Comparison of ENCODE assay signal across 21 cellular contexts in the genomic region with DNA sequence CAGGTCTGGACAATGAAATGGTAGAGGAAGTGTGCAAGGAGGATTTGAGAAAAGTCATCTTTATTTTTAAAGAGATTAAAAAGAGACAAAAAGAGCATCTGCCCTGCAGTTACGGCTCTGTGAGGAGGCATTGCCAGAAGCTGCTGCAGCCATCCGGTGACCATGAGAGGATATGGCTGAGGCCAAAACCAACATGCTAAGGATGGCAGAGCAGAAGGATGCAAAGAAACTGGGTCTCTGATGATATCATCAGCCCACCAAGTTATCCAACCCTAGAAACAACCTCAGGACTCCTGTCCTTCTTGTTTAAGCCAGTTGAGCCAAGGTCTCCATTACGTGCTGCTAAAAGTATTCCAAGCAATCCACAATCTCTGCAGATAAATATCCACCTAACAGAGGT. TPM values are rescaled to one million over a fixed set of nuclear protein-coding genes. Genes with fewer than 3 reads are reported as not detected.
DNase-seq lines count a peak whose midpoint lies in the region; ATAC-seq and TF ChIP-seq lines count a peak whose summit lies in the region.
"Had no signal": no experiment of that assay in that cellular context is flagged by ENCODE, and none has a peak within 500 bp of the region (broad histone marks: within the 10 kb centered on the region; RNA-seq: fewer than 3 reads in every experiment).

No MANE protein-coding gene starts in this region.

- no peak for ATAC-seq in left lobe of liver
- ATAC-seq: A549 had no signal

- H3K4me3 Mint-ChIP-seq in osteocyte (ENCODE audit: unreplicated experiment): no peak overlapping the region
- peak overlapping the region in 1 of 2 donors; percentile 7 for H3K4me3 Mint-ChIP-seq in CD14-positive monocyte
- H3K4me3 Mint-ChIP-seq: CD4-positive, alpha-beta memory T cell; HFFc6 had no signal

- H3K27ac Mint-ChIP-seq in osteocyte (ENCODE audit: unreplicated experiment) (no peak overlapping the region), CD14-positive monocyte (peak overlapping the region in 1 of 7 donors; percentile 58)
- H3K27ac Mint-ChIP-seq: CD4-positive, alpha-beta memory T cell; HFFc6 had no signal

- H3K4me3 ChIP-seq in coronary artery: no peak overlapping the region
- H3K4me3 ChIP-seq: A549; BLaER1 treated with 17β-estradiol and CSF1 and Interleukin-3, amounts not matched to agents 10 nM and 100 nM; HAP-1 had no signal

- H3K27ac ChIP-seq in coronary artery: no peak overlapping the region
- H3K27ac ChIP-seq: 22Rv1; A549; BLaER1 treated with 17β-estradiol and CSF1 and Interleukin-3, amounts not matched to agents 10 nM and 100 nM had no signal

- H3K36me3 Mint-ChIP-seq in osteocyte (ENCODE audit: unreplicated experiment) (no peaks in the 10 kb centered on the region), CD14-positive monocyte (no peaks in the 10 kb centered on the region)
- H3K36me3 Mint-ChIP-seq: CD4-positive, alpha-beta memory T cell had no signal

- H3K27me3 Mint-ChIP-seq in osteocyte (ENCODE audit: unreplicated experiment) (peaks cover 3% of the 10 kb centered on the region), CD14-positive monocyte (ENCODE audit: low read depth in 3 of 3) (peaks cover 6 to 9% (median 7%) of the 10 kb centered on the region in 3 donors)

- DNase-seq in activated CD8-positive, alpha-beta memory T cell treated with anti-CD3 and anti-CD28 coated beads for 24 hours: peak; percentile 24
- no peak for DNase-seq in activated CD8-positive, alpha-beta memory T cell treated with anti-CD3 and anti-CD28 coated beads, Interleukin-2, amount 50 U/mL, for 4 hours
- DNase-seq in coronary artery (ENCODE audit: low spot score) (peak; percentile 16), left lobe of liver (ENCODE audit: low spot score) (peak; percentile 8), osteocyte (ENCODE audit: extremely low spot score, unreplicated experiment) (peak; percentile 57), occipital lobe (lab: John Stamatoyannopoulos, UW) (no peak), 8988T (no peak), CD14-positive monocyte (ENCODE audit: low spot score) (no peak)
- DNase-seq: ACHN; AML-193; BE2C; Caco-2; CD4-positive, alpha-beta memory T cell; DMS153; DND-41; GOT3; HFFc6 had no signal

- no peaks in the 10 kb centered on the region for H3K4me1 Mint-ChIP-seq in osteocyte (ENCODE audit: unreplicated experiment)
- peaks cover 50% of the 10 kb centered on the region for H3K4me1 Mint-ChIP-seq in CD14-positive monocyte

- TF ChIP-seq CTCF in coronary artery (IDR thresholded peaks at IDR 0.05): no peak
- TF ChIP-seq CTCF in osteocyte (IDR thresholded peaks at IDR 0.05): no peak
- TF ChIP-seq CTCF in CD14-positive monocyte (IDR thresholded peaks at IDR 0.05): no peak

- H3K9me3 Mint-ChIP-seq in osteocyte (ENCODE audit: unreplicated experiment) (no peaks in the 10 kb centered on the region), CD14-positive monocyte (no peaks in the 10 kb centered on the region)
- H3K9me3 Mint-ChIP-seq: HFFc6 had no signal

- intact Hi-C loops in CD14-positive monocyte (cut with micrococcal nuclease): no loop called here

RNA-seq across cellular contexts. Expression of a gene that starts 48.0 kb away (rescaled TPM):
- 3.5 TPM for total RNA-seq in left lobe of liver
- total RNA-seq in osteocyte: 9.8 and 12.6 TPM in 2 replicates
- total RNA-seq in occipital lobe: 300 TPM
- polyA plus RNA-seq in CD14-positive monocyte: 1 to 10 TPM; 3.6 to 3.9 TPM

Comparison
In these comparisons a context has a peak if more than half of its experiments do, and no peak if none do; other contexts are left out.
1. DNase-seq: peak in activated CD8-positive, alpha-beta memory T cell treated with anti-CD3 and anti-CD28 coated beads for 24 hours (single experiment), coronary artery (single experiment), left lobe of liver (single experiment) and osteocyte (single experiment); none in activated CD8-positive, alpha-beta memory T cell treated with anti-CD3 and anti-CD28 coated beads, Interleukin-2, amount 50 U/mL, for 4 hours (single experiment), occipital lobe (single experiment), 8988T (single experiment) and CD14-positive monocyte (single experiment).
2. RNA of a gene that starts 48.0 kb away (total RNA-seq): 300 TPM in occipital lobe (single experiment); 9.8 to 12.6 TPM in osteocyte and 3.5 TPM in left lobe of liver (single experiment); every median in the first group is over 10 times any median in the second.